ENCODE assay signal across 21 cellular contexts in the genomic region with DNA sequence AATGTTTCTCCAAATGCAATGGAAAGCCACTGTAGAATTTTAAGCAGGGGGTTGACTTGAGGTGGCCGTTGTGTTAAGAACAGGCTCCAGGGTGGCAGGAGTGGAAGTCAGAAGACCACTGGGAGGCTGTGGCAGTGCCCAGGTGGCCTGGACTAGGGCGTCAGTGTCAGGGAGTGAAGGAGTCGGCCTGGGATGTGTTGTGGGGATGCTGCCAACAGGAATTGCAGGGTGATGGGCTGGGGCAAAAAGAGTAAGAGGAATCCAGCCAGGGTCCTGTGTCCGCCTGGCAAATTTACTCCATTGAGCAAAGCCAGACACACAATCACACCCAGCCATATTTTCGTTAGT.
"Had no signal": no experiment of that assay in that cellular context is flagged by ENCODE, and none has a peak within 500 bp of the region (broad histone marks: within the 10 kb centered on the region; RNA-seq: fewer than 3 reads in every experiment).

No MANE protein-coding gene starts in this region.

- H3K36me3 ChIP-seq: esophagus muscularis mucosa, gastroesophageal sphincter, neutrophil, spleen, transverse colon had no signal

- H3K27ac Mint-ChIP-seq: naive B cell; nephron; stimulated activated naive B cell treated with anti-CD40 and anti-IgM and Interleukin-4, amounts not matched to agents 10 μg/mL and 1 μg/mL and 100 μg/mL, for 72 hours; stimulated activated naive CD8-positive, alpha-beta T cell treated with anti-CD3 and anti-CD28 coated beads, Interleukin-15, amount 100 ng/mL, for 72 hours had no signal

- H3K4me3 Mint-ChIP-seq: immature natural killer cell; naive B cell; nephron; stimulated activated naive B cell treated with anti-CD40 and anti-IgM and Interleukin-4, amounts not matched to agents 10 μg/mL and 1 μg/mL and 100 μg/mL, for 72 hours; stimulated activated naive CD8-positive, alpha-beta T cell treated with anti-CD3 and anti-CD28 coated beads, Interleukin-15, amount 100 ng/mL, for 72 hours had no signal

- ATAC-seq: gastroesophageal sphincter; left ventricle myocardium superior; sciatic nerve; stimulated activated naive B cell treated with anti-CD40 and anti-IgM and Interleukin-4, amounts not matched to agents 10 μg/mL and 1 μg/mL and 100 μg/mL, for 72 hours; stimulated activated naive CD8-positive, alpha-beta T cell treated with anti-CD3 and anti-CD28 coated beads, Interleukin-15, amount 100 ng/mL, for 72 hours had no signal

- H3K27me3 Mint-ChIP-seq: stimulated activated naive CD8-positive, alpha-beta T cell treated with anti-CD3 and anti-CD28 coated beads, Interleukin-15, amount 100 ng/mL, for 72 hours had no signal

- H3K4me1 Mint-ChIP-seq: immature natural killer cell; naive B cell; nephron; stimulated activated naive B cell treated with anti-CD40 and anti-IgM and Interleukin-4, amounts not matched to agents 10 μg/mL and 1 μg/mL and 100 μg/mL, for 72 hours; stimulated activated naive CD8-positive, alpha-beta T cell treated with anti-CD3 and anti-CD28 coated beads, Interleukin-15, amount 100 ng/mL, for 72 hours had no signal

- H3K4me1 ChIP-seq: gastroesophageal sphincter, spleen, testis, transverse colon had no signal

- FAIRE-seq: endometrium, kidney had no signal

- H3K27ac ChIP-seq: epithelial cell of prostate, esophagus muscularis mucosa, gastroesophageal sphincter, neutrophil, spleen, testis, transverse colon had no signal

- DNase-seq: effector memory CD4-positive, alpha-beta T cell; immature natural killer cell; kidney; left ventricle myocardium superior; mesenchymal stem cell; naive B cell; spleen; stimulated activated CD4-positive, alpha-beta T cell treated with anti-CD3 and anti-CD28 coated beads, Interleukin-1b, Interleukin-23, amount 100 ng/mL, for 48 hours; stimulated activated CD4-positive, alpha-beta T cell treated with anti-CD3 and anti-CD28 coated beads, Interleukin-4, amount 100 ng/mL, for 24 hours; stimulated activated naive B cell treated with anti-CD40 and anti-IgM and Interleukin-4, amounts not matched to agents 10 μg/mL and 1 μg/mL and 100 μg/mL, for 72 hours; stimulated activated naive CD8-positive, alpha-beta T cell treated with anti-CD3 and anti-CD28 coated beads, Interleukin-15, amount 100 ng/mL, for 72 hours; transverse colon had no signal

- H3K4me3 ChIP-seq: esophagus muscularis mucosa, gastroesophageal sphincter, lung, spleen, testis, transverse colon had no signal

- H3K9me3 ChIP-seq: esophagus muscularis mucosa, gastroesophageal sphincter, neutrophil, testis, transverse colon had no signal

- H3K27me3 ChIP-seq: esophagus muscularis mucosa, neutrophil, testis, transverse colon had no signal

- H3K36me3 Mint-ChIP-seq: naive B cell; stimulated activated naive B cell treated with anti-CD40 and anti-IgM and Interleukin-4, amounts not matched to agents 10 μg/mL and 1 μg/mL and 100 μg/mL, for 72 hours had no signal

- H3K9me3 Mint-ChIP-seq: nephron; stimulated activated naive CD8-positive, alpha-beta T cell treated with anti-CD3 and anti-CD28 coated beads, Interleukin-15, amount 100 ng/mL, for 72 hours had no signal
